Comparison of ENCODE assay signal across 10 cellular contexts in the genomic region with DNA sequence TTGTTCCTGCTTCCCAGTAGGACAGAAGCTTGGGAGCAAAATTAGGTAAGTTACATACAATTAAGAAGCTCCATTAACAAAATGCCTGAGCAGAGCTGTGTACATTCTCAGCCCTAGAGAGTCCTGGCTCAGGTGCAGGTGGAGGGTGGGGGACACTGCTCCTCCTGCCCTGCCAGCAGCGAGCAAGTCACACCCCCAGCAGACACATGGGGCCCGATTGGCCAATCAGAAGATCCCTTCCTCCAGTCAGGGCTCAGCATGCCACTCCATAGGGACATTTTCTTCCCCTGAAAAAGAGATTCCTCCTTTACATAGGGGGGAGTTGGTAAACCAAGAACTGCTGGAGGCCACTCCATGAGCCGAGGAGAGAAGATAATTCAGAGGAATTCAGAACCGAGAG.
A peak's percentile ranks its signal among the peaks of the same experiment; 100 is the strongest.
DNase-seq lines count a peak whose midpoint lies in the region; ATAC-seq, FAIRE-seq and TF ChIP-seq lines count a peak whose summit lies in the region.
"Had no signal": no experiment of that assay in that cellular context is flagged by ENCODE, and none has a peak within 500 bp of the region (broad histone marks: within the 10 kb centered on the region; RNA-seq: fewer than 3 reads in every experiment).

No MANE protein-coding gene starts in this region.

- H3K27ac ChIP-seq in endodermal cell (ENCODE audit: low read depth, low read length) (no peak overlapping the region), small intestine (ENCODE audit: low read depth in 1 of 2, low read length in 1 of 2) (no peak overlapping the region)

- H3K9me3 ChIP-seq in endodermal cell (ENCODE audit: control insufficient read depth, low read length) (peaks cover 12% of the 10 kb centered on the region), small intestine (ENCODE audit: control insufficient read depth, low read depth) (no peaks in the 10 kb centered on the region)

- H3K36me3 Mint-ChIP-seq in endodermal cell (ENCODE audit: low read depth), result peaks cover 3% of the 10 kb centered on the region
- no peaks in the 10 kb centered on the region for H3K36me3 Mint-ChIP-seq in activated T-cell treated with anti-CD3 and anti-CD28 coated beads, Interleukin-2, amount 50 U/mL, for 4 hours (ENCODE audit: insufficient read depth)
- H3K36me3 Mint-ChIP-seq in stimulated activated memory B cell treated with anti-CD40 and anti-IgM and Interleukin-4, amounts not matched to agents 10 μg/mL and 1 μg/mL and 100 μg/mL, for 72 hours, result peaks cover 6% of the 10 kb centered on the region
- H3K36me3 Mint-ChIP-seq: naive thymus-derived CD8-positive, alpha-beta T cell had no signal

- peak; percentile 16 to 45 (median 42) for DNase-seq in NCI-H1417 (lab: John Stamatoyannopoulos, UW)
- DNase-seq in NCI-H1417 treated with DMSO at 0.1 percent for 48 hours (lab: John Stamatoyannopoulos, UW), result no peak
- DNase-seq in NCI-H524 treated with DMSO at 0.1 percent for 48 hours (lab: John Stamatoyannopoulos, UW), result peak; percentile 50
- DNase-seq in endodermal cell, result peak; percentile 76
- DNase-seq in small intestine, result peak; percentile 23
- DNase-seq in activated T-cell treated with anti-CD3 and anti-CD28 coated beads, Interleukin-2, amount 50 U/mL, for 4 hours, result no peak
- DNase-seq in midbrain (lab: John Stamatoyannopoulos, UW), result no peak
- DNase-seq: naive thymus-derived CD8-positive, alpha-beta T cell had no signal

- 33 to 36% methylated on average over 4 of the region's 4 CpGs for WGBS in endodermal cell (ENCODE audit: insufficient coverage in 1 of 2, insufficient read length in 1 of 2), 2 experiments
- WGBS in small intestine, 3 donors, result 17 to 38% (median 18%) methylated on average over 4 of the region's 4 CpGs

- H3K27ac Mint-ChIP-seq in endodermal cell, result no peak overlapping the region
- no peak overlapping the region for H3K27ac Mint-ChIP-seq in stimulated activated memory B cell treated with anti-CD40 and anti-IgM and Interleukin-4, amounts not matched to agents 10 μg/mL and 1 μg/mL and 100 μg/mL, for 72 hours
- H3K27ac Mint-ChIP-seq: naive thymus-derived CD8-positive, alpha-beta T cell had no signal

- no peak for TF ChIP-seq CTCF in endodermal cell (conservative IDR thresholded peaks at IDR 0.05)

- H3K4me3 Mint-ChIP-seq in endodermal cell, result peak overlapping the region; percentile 19
- H3K4me3 Mint-ChIP-seq in activated T-cell treated with anti-CD3 and anti-CD28 coated beads, Interleukin-2, amount 50 U/mL, for 4 hours, result no peak overlapping the region
- no peak overlapping the region for H3K4me3 Mint-ChIP-seq in stimulated activated memory B cell treated with anti-CD40 and anti-IgM and Interleukin-4, amounts not matched to agents 10 μg/mL and 1 μg/mL and 100 μg/mL, for 72 hours
- H3K4me3 Mint-ChIP-seq: naive thymus-derived CD8-positive, alpha-beta T cell had no signal

- H3K4me3 ChIP-seq in endodermal cell (ENCODE audit: low read length) (peak overlapping the region; percentile 40), small intestine (ENCODE audit: low read depth in 1 of 2, low read length in 2 of 2) (no peak overlapping the region)

- H3K4me1 ChIP-seq in endodermal cell (ENCODE audit: control insufficient read depth, insufficient read depth, low read length), result peaks cover 7% of the 10 kb centered on the region
- no peaks in the 10 kb centered on the region for H3K4me1 ChIP-seq in small intestine (ENCODE audit: control insufficient read depth in 2 of 2, insufficient read depth in 1 of 2, low read depth in 1 of 2, low read length in 1 of 2)

- ATAC-seq in activated T-cell treated with anti-CD3 and anti-CD28 coated beads, Interleukin-2, amount 50 U/mL, for 4 hours, result no peak
- ATAC-seq in stimulated activated memory B cell treated with anti-CD40 and anti-IgM and Interleukin-4, amounts not matched to agents 10 μg/mL and 1 μg/mL and 100 μg/mL, for 72 hours, result no peak
- ATAC-seq: naive thymus-derived CD8-positive, alpha-beta T cell had no signal

- H3K36me3 ChIP-seq in endodermal cell (ENCODE audit: control insufficient read depth, insufficient read depth, low read length), result no peaks in the 10 kb centered on the region
- no peaks in the 10 kb centered on the region for H3K36me3 ChIP-seq in small intestine (ENCODE audit: control insufficient read depth in 2 of 2, insufficient read depth in 2 of 2, low read length in 2 of 2)

- H3K4me1 Mint-ChIP-seq in endodermal cell, result peaks cover 18% of the 10 kb centered on the region
- H3K4me1 Mint-ChIP-seq in activated T-cell treated with anti-CD3 and anti-CD28 coated beads, Interleukin-2, amount 50 U/mL, for 4 hours (ENCODE audit: low read depth), result no peaks in the 10 kb centered on the region
- H3K4me1 Mint-ChIP-seq in stimulated activated memory B cell treated with anti-CD40 and anti-IgM and Interleukin-4, amounts not matched to agents 10 μg/mL and 1 μg/mL and 100 μg/mL, for 72 hours, result no peaks in the 10 kb centered on the region

- peaks cover 28% of the 10 kb centered on the region for H3K9me3 Mint-ChIP-seq in endodermal cell
- peaks cover 3% of the 10 kb centered on the region for H3K9me3 Mint-ChIP-seq in activated T-cell treated with anti-CD3 and anti-CD28 coated beads, Interleukin-2, amount 50 U/mL, for 4 hours
- peaks cover 14% of the 10 kb centered on the region for H3K9me3 Mint-ChIP-seq in stimulated activated memory B cell treated with anti-CD40 and anti-IgM and Interleukin-4, amounts not matched to agents 10 μg/mL and 1 μg/mL and 100 μg/mL, for 72 hours

- no peak for FAIRE-seq in small intestine (lab: Jason Lieb, UNC)
- FAIRE-seq: endothelial cell of umbilical vein had no signal

- no peaks in the 10 kb centered on the region for H3K27me3 Mint-ChIP-seq in endodermal cell (ENCODE audit: insufficient read depth)
- H3K27me3 Mint-ChIP-seq in activated T-cell treated with anti-CD3 and anti-CD28 coated beads, Interleukin-2, amount 50 U/mL, for 4 hours (ENCODE audit: low read depth), result peaks cover 2% of the 10 kb centered on the region
- peaks cover 51% of the 10 kb centered on the region for H3K27me3 Mint-ChIP-seq in stimulated activated memory B cell treated with anti-CD40 and anti-IgM and Interleukin-4, amounts not matched to agents 10 μg/mL and 1 μg/mL and 100 μg/mL, for 72 hours

- H3K9ac ChIP-seq in endodermal cell (ENCODE audit: extremely low read depth, low read length, poor library complexity, severe bottlenecking), result no peak overlapping the region

- H3K27me3 ChIP-seq in endodermal cell (ENCODE audit: control insufficient read depth, insufficient read depth, low read length, poor library complexity, severe bottlenecking) (no peaks in the 10 kb centered on the region), small intestine (ENCODE audit: control insufficient read depth in 2 of 2, insufficient read depth in 2 of 2, low read length in 2 of 2) (no peaks in the 10 kb centered on the region)

Comparison
In these comparisons a context has a peak if more than half of its experiments do, and no peak if none do; other contexts are left out.
1. DNase-seq: peak in NCI-H1417 (3 of 3), NCI-H524 treated with DMSO at 0.1 percent for 48 hours (single experiment), endodermal cell (single experiment) and small intestine (single experiment); none in NCI-H1417 treated with DMSO at 0.1 percent for 48 hours (single experiment), activated T-cell treated with anti-CD3 and anti-CD28 coated beads, Interleukin-2, amount 50 U/mL, for 4 hours (single experiment) and midbrain (single experiment).